Comparison of ENCODE assay signal across 23 cellular contexts in genomic region chr9:137694236-137694959, GRCh38.
A peak's percentile ranks its signal among the peaks of the same experiment; 100 is the strongest.
DNase-seq lines count a peak whose midpoint lies in the region; ATAC-seq and TF ChIP-seq lines count a peak whose summit lies in the region.
"Had no signal": no experiment of that assay in that cellular context is flagged by ENCODE, and none has a peak within 500 bp of the region (broad histone marks: within the 10 kb centered on the region; RNA-seq: fewer than 3 reads in every experiment).

No MANE protein-coding gene starts in this region.

- POLR2A ChIA-PET in activated CD8-positive, alpha-beta T cell treated with anti-CD3 and anti-CD28 coated beads, Interleukin-2, amount 10 ng/mL, durations not matched to agents 7 days and 5 days (lab: Charles Lee), result no interaction called here
- POLR2A ChIA-PET in activated CD8-positive, alpha-beta T cell treated with anti-CD3 and anti-CD28 coated beads for 36 hours (lab: Charles Lee), result no interaction called here
- POLR2A ChIA-PET in HEK293T (lab: Yijun Ruan, JAX), result no interaction called here

- CTCF ChIA-PET in activated CD8-positive, alpha-beta T cell treated with anti-CD3 and anti-CD28 coated beads, Interleukin-2, amount 10 ng/mL, durations not matched to agents 7 days and 5 days (lab: Charles Lee), result no interaction called here
- CTCF ChIA-PET in activated CD8-positive, alpha-beta T cell treated with anti-CD3 and anti-CD28 coated beads for 36 hours (lab: Charles Lee), result interaction anchor here (1.0 to 1.8 kb wide), 8 partner anchors 8 to 66 kb away, joined by 3 to 9 read pairs (median 4); no protein-coding TSS in a partner anchor
- CTCF ChIA-PET in HEK293T (lab: Yijun Ruan, JAX), result interaction anchor here (0.7 to 1.4 kb wide), 5 partner anchors 20 to 153 kb away, joined by 3 to 4 read pairs (median 4); no protein-coding TSS in a partner anchor

- H3K27me3 ChIP-seq in WERI-Rb-1 (ENCODE audit: insufficient read depth, low read depth, severe bottlenecking), result no peaks in the 10 kb centered on the region
- H3K27me3 ChIP-seq: ovary, SJSA1, tibial nerve had no signal

- H3K9me3 ChIP-seq in WERI-Rb-1 (ENCODE audit: severe bottlenecking), result no peaks in the 10 kb centered on the region
- H3K9me3 ChIP-seq: ovary, SJSA1, tibial nerve had no signal

- TF ChIP-seq CTCF in activated CD8-positive, alpha-beta T cell treated with anti-CD3 and anti-CD28 coated beads for 36 hours (IDR thresholded peaks at IDR 0.05), result no peak
- TF ChIP-seq CTCF in chondrocyte (IDR thresholded peaks at IDR 0.05) (no peak), WERI-Rb-1 (IDR thresholded peaks at IDR 0.05; ENCODE audit: low read depth, low read length) (no peak)

- peak overlapping the region; percentile 23 for H3K27ac Mint-ChIP-seq in activated CD8-positive, alpha-beta T cell treated with anti-CD3 and anti-CD28 coated beads, Interleukin-2, amount 10 ng/mL, durations not matched to agents 7 days and 5 days
- H3K27ac Mint-ChIP-seq in activated CD8-positive, alpha-beta T cell treated with anti-CD3 and anti-CD28 coated beads for 36 hours, result no peak overlapping the region
- H3K27ac Mint-ChIP-seq in chondrocyte (ENCODE audit: unreplicated experiment) (no peak overlapping the region), naive B cell (peak overlapping the region in 4 of 6 donors; percentile 52 to 84 (median 82))
- peak overlapping the region; percentile 83 for H3K27ac Mint-ChIP-seq in stimulated activated naive B cell treated with anti-CD40 and anti-IgM and Interleukin-4, amounts not matched to agents 10 μg/mL and 1 μg/mL and 100 μg/mL, for 72 hours
- H3K27ac Mint-ChIP-seq: activated CD4-positive, alpha-beta T cell treated with anti-CD3 and anti-CD28 coated beads for 36 hours; activated naive CD8-positive, alpha-beta T cell; T-cell had no signal

- DNase-seq in activated CD8-positive, alpha-beta T cell treated with anti-CD3 and anti-CD28 coated beads, Interleukin-2, amount 10 ng/mL, durations not matched to agents 7 days and 5 days, result no peak
- DNase-seq in activated CD8-positive, alpha-beta T cell treated with anti-CD3 and anti-CD28 coated beads for 36 hours, result no peak
- DNase-seq in chondrocyte (ENCODE audit: low spot score) (peak; percentile 89), naive B cell (no peak), WERI-Rb-1 (no peak), HEK293T (ENCODE audit: extremely low spot score) (no peak)
- DNase-seq in stimulated activated naive B cell treated with anti-CD40 and anti-IgM and Interleukin-4, amounts not matched to agents 10 μg/mL and 1 μg/mL and 100 μg/mL, for 72 hours, result no peak
- DNase-seq: activated CD8-positive, alpha-beta memory T cell treated with anti-CD3 and anti-CD28 coated beads for 24 hours; activated effector memory CD4-positive, alpha-beta T cell treated with Interleukin-2 at 50 U/mL for 16 hours; GF-D8; NCI-H1092; NCI-H187 treated with DMSO at 0.1 percent for 48 hours; ovary; stimulated activated CD4-positive, alpha-beta T cell treated with anti-CD3 and anti-CD28 coated beads, Interleukin-1b, Interleukin-23, amount 100 ng/mL, for 48 hours; stimulated activated CD8-positive, alpha-beta memory T cell treated with anti-CD3 and anti-CD28 coated beads, Interleukin-4, amount 100 ng/mL, for 48 hours had no signal

- intact Hi-C loops in activated CD8-positive, alpha-beta T cell treated with anti-CD3 and anti-CD28 coated beads for 36 hours (cut with micrococcal nuclease), result no loop called here

- no peak overlapping the region for H3K4me3 ChIP-seq in WERI-Rb-1 (ENCODE audit: low read depth, low read length)
- H3K4me3 ChIP-seq: ovary, SJSA1, tibial nerve had no signal

- no peak overlapping the region for H3K4me3 Mint-ChIP-seq in activated CD8-positive, alpha-beta T cell treated with anti-CD3 and anti-CD28 coated beads, Interleukin-2, amount 10 ng/mL, durations not matched to agents 7 days and 5 days
- no peak overlapping the region for H3K4me3 Mint-ChIP-seq in activated CD8-positive, alpha-beta T cell treated with anti-CD3 and anti-CD28 coated beads for 36 hours
- H3K4me3 Mint-ChIP-seq in chondrocyte (ENCODE audit: unreplicated experiment) (no peak overlapping the region), naive B cell (peak overlapping the region in 3 of 8 donors; percentile 49 to 81 (median 59))
- no peak overlapping the region for H3K4me3 Mint-ChIP-seq in stimulated activated naive B cell treated with anti-CD40 and anti-IgM and Interleukin-4, amounts not matched to agents 10 μg/mL and 1 μg/mL and 100 μg/mL, for 72 hours
- H3K4me3 Mint-ChIP-seq: activated CD4-positive, alpha-beta T cell treated with anti-CD3 and anti-CD28 coated beads for 36 hours; activated naive CD8-positive, alpha-beta T cell; central memory CD8-positive, alpha-beta T cell; T-cell had no signal

- H3K36me3 Mint-ChIP-seq in activated CD8-positive, alpha-beta T cell treated with anti-CD3 and anti-CD28 coated beads, Interleukin-2, amount 10 ng/mL, durations not matched to agents 7 days and 5 days (ENCODE audit: low read depth), result peaks cover 37% of the 10 kb centered on the region
- peaks cover 11% of the 10 kb centered on the region for H3K36me3 Mint-ChIP-seq in activated CD8-positive, alpha-beta T cell treated with anti-CD3 and anti-CD28 coated beads for 36 hours (ENCODE audit: low read depth)
- H3K36me3 Mint-ChIP-seq in chondrocyte (ENCODE audit: low read depth) (no peaks in the 10 kb centered on the region), naive B cell (no peaks in the 10 kb centered on the region)
- peaks cover 30 to 58% of the 10 kb centered on the region in 2 donors for H3K36me3 Mint-ChIP-seq in stimulated activated naive B cell treated with anti-CD40 and anti-IgM and Interleukin-4, amounts not matched to agents 10 μg/mL and 1 μg/mL and 100 μg/mL, for 72 hours
- H3K36me3 Mint-ChIP-seq: activated naive CD8-positive, alpha-beta T cell had no signal

- no peaks in the 10 kb centered on the region for H3K9me3 Mint-ChIP-seq in activated CD8-positive, alpha-beta T cell treated with anti-CD3 and anti-CD28 coated beads, Interleukin-2, amount 10 ng/mL, durations not matched to agents 7 days and 5 days (ENCODE audit: insufficient read depth)
- H3K9me3 Mint-ChIP-seq in activated CD8-positive, alpha-beta T cell treated with anti-CD3 and anti-CD28 coated beads for 36 hours, result no peaks in the 10 kb centered on the region
- H3K9me3 Mint-ChIP-seq in chondrocyte (ENCODE audit: low read depth), result no peaks in the 10 kb centered on the region
- H3K9me3 Mint-ChIP-seq in naive B cell, result no peaks in the 10 kb centered on the region
- H3K9me3 Mint-ChIP-seq in stimulated activated naive B cell treated with anti-CD40 and anti-IgM and Interleukin-4, amounts not matched to agents 10 μg/mL and 1 μg/mL and 100 μg/mL, for 72 hours, result peaks cover 0 to 1% of the 10 kb centered on the region in 2 donors
- H3K9me3 Mint-ChIP-seq: central memory CD8-positive, alpha-beta T cell; IgD-negative memory B cell; T-cell had no signal

- H3K27ac ChIP-seq in WERI-Rb-1, result no peak overlapping the region
- H3K27ac ChIP-seq: ovary, SJSA1 had no signal

- no peak for ATAC-seq in activated CD8-positive, alpha-beta T cell treated with anti-CD3 and anti-CD28 coated beads, Interleukin-2, amount 10 ng/mL, durations not matched to agents 7 days and 5 days
- ATAC-seq in activated CD8-positive, alpha-beta T cell treated with anti-CD3 and anti-CD28 coated beads for 36 hours, result no peak
- ATAC-seq in naive B cell (ENCODE audit: low read depth in 2 of 2) (no peak), GM21360 (IDR thresholded peaks at IDR 0.05; ENCODE audit: unreplicated experiment) (no peak)
- ATAC-seq in stimulated activated naive B cell treated with anti-CD40 and anti-IgM and Interleukin-4, amounts not matched to agents 10 μg/mL and 1 μg/mL and 100 μg/mL, for 72 hours (replicated peaks), result no peak

- no peaks in the 10 kb centered on the region for H3K27me3 Mint-ChIP-seq in activated CD8-positive, alpha-beta T cell treated with anti-CD3 and anti-CD28 coated beads, Interleukin-2, amount 10 ng/mL, durations not matched to agents 7 days and 5 days (ENCODE audit: low read depth)
- H3K27me3 Mint-ChIP-seq in activated CD8-positive, alpha-beta T cell treated with anti-CD3 and anti-CD28 coated beads for 36 hours, result no peaks in the 10 kb centered on the region
- no peaks in the 10 kb centered on the region for H3K27me3 Mint-ChIP-seq in chondrocyte (ENCODE audit: low read depth)
- no peaks in the 10 kb centered on the region for H3K27me3 Mint-ChIP-seq in naive B cell
- no peaks in the 10 kb centered on the region for H3K27me3 Mint-ChIP-seq in stimulated activated naive B cell treated with anti-CD40 and anti-IgM and Interleukin-4, amounts not matched to agents 10 μg/mL and 1 μg/mL and 100 μg/mL, for 72 hours
- H3K27me3 Mint-ChIP-seq: activated CD4-positive, alpha-beta T cell treated with anti-CD3 and anti-CD28 coated beads for 36 hours; activated naive CD8-positive, alpha-beta T cell; central memory CD8-positive, alpha-beta T cell; T-cell had no signal

- peaks cover 4% of the 10 kb centered on the region; the same call in 1 of the 2 replicates for H3K36me3 ChIP-seq in WERI-Rb-1
- H3K36me3 ChIP-seq: ovary, SJSA1, tibial nerve had no signal

- H3K4me1 Mint-ChIP-seq in activated CD8-positive, alpha-beta T cell treated with anti-CD3 and anti-CD28 coated beads, Interleukin-2, amount 10 ng/mL, durations not matched to agents 7 days and 5 days (ENCODE audit: low read depth), result peaks cover 13% of the 10 kb centered on the region
- H3K4me1 Mint-ChIP-seq in activated CD8-positive, alpha-beta T cell treated with anti-CD3 and anti-CD28 coated beads for 36 hours (ENCODE audit: low read depth), result peaks cover 47% of the 10 kb centered on the region
- peaks cover 51% of the 10 kb centered on the region for H3K4me1 Mint-ChIP-seq in chondrocyte (ENCODE audit: low read depth)
- H3K4me1 Mint-ChIP-seq in naive B cell, result peaks cover 58 to 74% (median 72%) of the 10 kb centered on the region in 3 donors
- H3K4me1 Mint-ChIP-seq in stimulated activated naive B cell treated with anti-CD40 and anti-IgM and Interleukin-4, amounts not matched to agents 10 μg/mL and 1 μg/mL and 100 μg/mL, for 72 hours, result peaks cover 54 to 71% of the 10 kb centered on the region in 2 donors

TF ChIP-seq in HEK293T, 16 proteins besides CTCF, POLR2A, EP300 and RAD21:
- TF ChIP-seq FOXM1 (IDR thresholded peaks at IDR 0.05; ENCODE audit: borderline replicate concordance) (no peak), BHLHE40 (IDR thresholded peaks at IDR 0.05; ENCODE audit: borderline replicate concordance) (no peak), SP1 (IDR thresholded peaks at IDR 0.05) (no peak)

Comparison
In these comparisons a context has a peak if more than half of its experiments do, and no peak if none do; other contexts are left out.
1. H3K27ac Mint-ChIP-seq: peak in activated CD8-positive, alpha-beta T cell treated with anti-CD3 and anti-CD28 coated beads, Interleukin-2, amount 10 ng/mL, durations not matched to agents 7 days and 5 days (single experiment), naive B cell (4 of 6) and stimulated activated naive B cell treated with anti-CD40 and anti-IgM and Interleukin-4, amounts not matched to agents 10 μg/mL and 1 μg/mL and 100 μg/mL, for 72 hours (single experiment); none in activated CD8-positive, alpha-beta T cell treated with anti-CD3 and anti-CD28 coated beads for 36 hours (single experiment) and chondrocyte (single experiment).